ENCODE assay signal across 34 cellular contexts in the genomic region with DNA sequence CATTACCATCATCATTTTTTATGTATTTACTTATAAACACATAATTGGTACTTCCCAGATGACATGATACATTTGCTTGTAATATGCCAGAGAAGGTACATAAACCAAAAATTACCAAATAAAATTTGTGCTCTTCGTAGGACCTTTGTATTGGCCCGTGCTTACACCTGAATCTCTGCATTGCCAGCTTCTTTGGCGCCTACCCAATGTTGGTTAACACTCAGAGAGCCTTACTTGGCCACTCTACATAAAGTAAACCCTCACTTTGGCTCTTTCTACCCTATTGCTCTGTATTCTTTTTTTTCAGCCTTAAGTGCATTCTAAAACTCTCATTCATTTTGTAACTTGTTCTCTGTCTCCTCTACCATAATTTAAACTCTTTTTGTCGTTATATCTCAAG.
"Had no signal": no experiment of that assay in that cellular context is flagged by ENCODE, and none has a peak within 500 bp of the region (broad histone marks: within the 10 kb centered on the region; RNA-seq: fewer than 3 reads in every experiment).

No MANE protein-coding gene starts in this region.

- H3K9me3 ChIP-seq: ascending aorta, gastrocnemius medialis had no signal

- H3K27ac Mint-ChIP-seq: activated B cell treated with CpG ODN at 0.5 μM for 24 hours; activated CD4-positive, alpha-beta memory T cell treated with anti-CD3 and anti-CD28 coated beads for 36 hours; activated CD4-positive, alpha-beta T cell treated with anti-CD3 and anti-CD28 coated beads for 36 hours; activated CD4-positive, alpha-beta T cell treated with anti-CD3 and anti-CD28 coated beads, Interleukin-2, amount 10 ng/mL, durations not matched to agents 24 days and 14 days; activated CD8-positive, alpha-beta memory T cell treated with anti-CD3 and anti-CD28 coated beads, Interleukin-2, amount 10 ng/mL, durations not matched to agents 7 days and 5 days; activated CD8-positive, alpha-beta T cell treated with anti-CD3 and anti-CD28 coated beads, Interleukin-2, amount 10 ng/mL, durations not matched to agents 7 days and 5 days; activated naive CD4-positive, alpha-beta T cell treated with anti-CD3 and anti-CD28 coated beads for 36 hours; activated naive CD4-positive, alpha-beta T cell treated with anti-CD3 and anti-CD28 coated beads, Interleukin-2, amount 50 U/mL, for 24 hours; activated naive CD8-positive, alpha-beta T cell treated with anti-CD3 and anti-CD28 coated beads, Interleukin-2, amount 10 ng/mL, durations not matched to agents 7 days and 5 days; activated T-helper 1 cell treated with anti-CD3 and anti-CD28 coated beads, Interleukin-12 subunit alpha, Interleukin-12 subunit beta, Interleukin-2, Interleukin-4 antibody, amounts not matched to agents 30 ng/mL and 10 ng/mL and 1 ng/mL, durations not matched to agents 14 hours and 24 hours and 36 hours; activated T-helper 2 cell treated with anti-CD3 and anti-CD28 coated beads, Interferon-gamma antibody, Interleukin-2, Interleukin-4, amounts not matched to agents 10 μg/mL and 5 μg/mL and 100 μg/mL, durations not matched to agents 14 hours and 24 hours and 36 hours; dendritic cell treated with granulocyte-macrophage colony-stimulating factor and Interleukin-4, amounts not matched to agents 40 ng/mL and 50 ng/mL, for 4 days; T-helper 17 cell; T-helper 2 cell treated with Interferon-gamma antibody and Interleukin-4, amounts not matched to agents 5 μg/mL and 100 μg/mL, for 36 hours had no signal

- H3K9me3 Mint-ChIP-seq: activated B cell treated with CpG ODN at 0.5 μM for 24 hours; activated naive CD4-positive, alpha-beta T cell treated with anti-CD3 and anti-CD28 coated beads, Interleukin-2, amount 50 U/mL, for 24 hours; activated T-helper 2 cell treated with anti-CD3 and anti-CD28 coated beads, Interferon-gamma antibody, Interleukin-2, Interleukin-4, amounts not matched to agents 10 μg/mL and 5 μg/mL and 100 μg/mL, durations not matched to agents 14 hours and 24 hours and 36 hours; dendritic cell treated with granulocyte-macrophage colony-stimulating factor and Interleukin-4, amounts not matched to agents 40 ng/mL and 50 ng/mL, for 4 days had no signal

- H3K4me1 Mint-ChIP-seq: activated B cell treated with CpG ODN at 0.5 μM for 24 hours; activated CD4-positive, alpha-beta T cell treated with anti-CD3 and anti-CD28 coated beads for 36 hours; activated CD4-positive, alpha-beta T cell treated with anti-CD3 and anti-CD28 coated beads, Interleukin-2, amount 10 ng/mL, durations not matched to agents 24 days and 14 days; activated CD8-positive, alpha-beta memory T cell treated with anti-CD3 and anti-CD28 coated beads, Interleukin-2, amount 10 ng/mL, durations not matched to agents 7 days and 5 days; activated naive CD4-positive, alpha-beta T cell treated with anti-CD3 and anti-CD28 coated beads, Interleukin-2, amount 50 U/mL, for 24 hours; activated naive CD8-positive, alpha-beta T cell treated with anti-CD3 and anti-CD28 coated beads, Interleukin-2, amount 10 ng/mL, durations not matched to agents 7 days and 5 days; central memory CD8-positive, alpha-beta T cell; T-helper 17 cell had no signal

- H3K27ac ChIP-seq: ascending aorta, brain microvascular endothelial cell, coronary artery, foreskin keratinocyte, gastrocnemius medialis, heart left ventricle, WERI-Rb-1 had no signal

- ATAC-seq: activated CD4-positive, alpha-beta T cell treated with anti-CD3 and anti-CD28 coated beads for 36 hours; activated CD8-positive, alpha-beta memory T cell treated with anti-CD3 and anti-CD28 coated beads, Interleukin-2, amount 10 ng/mL, durations not matched to agents 7 days and 5 days; activated CD8-positive, alpha-beta T cell treated with anti-CD3 and anti-CD28 coated beads, Interleukin-2, amount 10 ng/mL, durations not matched to agents 7 days and 5 days; esophagus mucosa; foreskin keratinocyte; gastrocnemius medialis; heart left ventricle; T-helper 17 cell had no signal

- H3K27me3 Mint-ChIP-seq: activated B cell treated with CpG ODN at 0.5 μM for 24 hours; activated CD4-positive, alpha-beta memory T cell treated with anti-CD3 and anti-CD28 coated beads for 36 hours; activated CD4-positive, alpha-beta T cell treated with anti-CD3 and anti-CD28 coated beads for 36 hours; activated CD4-positive, alpha-beta T cell treated with anti-CD3 and anti-CD28 coated beads, Interleukin-2, amount 10 ng/mL, durations not matched to agents 24 days and 14 days; activated CD8-positive, alpha-beta memory T cell treated with anti-CD3 and anti-CD28 coated beads, Interleukin-2, amount 10 ng/mL, durations not matched to agents 7 days and 5 days; activated naive CD4-positive, alpha-beta T cell treated with anti-CD3 and anti-CD28 coated beads, Interleukin-2, amount 50 U/mL, for 24 hours; central memory CD8-positive, alpha-beta T cell; dendritic cell treated with granulocyte-macrophage colony-stimulating factor and Interleukin-4, amounts not matched to agents 40 ng/mL and 50 ng/mL, for 4 days; T-helper 17 cell had no signal

- H3K4me1 ChIP-seq: ascending aorta, foreskin keratinocyte, gastrocnemius medialis had no signal

- H3K27me3 ChIP-seq: ascending aorta, brain microvascular endothelial cell, dorsolateral prefrontal cortex, foreskin keratinocyte, gastrocnemius medialis, heart left ventricle had no signal

- DNase-seq: activated B cell treated with CpG ODN at 0.5 μM for 24 hours; activated CD4-positive, alpha-beta memory T cell treated with anti-CD3 and anti-CD28 coated beads for 36 hours; activated CD4-positive, alpha-beta T cell treated with anti-CD3 and anti-CD28 coated beads for 36 hours; activated CD4-positive, alpha-beta T cell treated with anti-CD3 and anti-CD28 coated beads, Interleukin-2, amount 10 ng/mL, durations not matched to agents 24 days and 14 days; activated CD4-positive, CD25-positive, alpha-beta regulatory T cell treated with anti-CD3 and anti-CD28 coated beads, Interleukin-2, amount 50 U/mL, for 72 hours; activated CD8-positive, alpha-beta memory T cell treated with anti-CD3 and anti-CD28 coated beads, Interleukin-2, amount 10 ng/mL, durations not matched to agents 7 days and 5 days; activated CD8-positive, alpha-beta memory T cell treated with anti-CD3 and anti-CD28 coated beads, Interleukin-2, amount 50 U/mL, for 4 hours; activated CD8-positive, alpha-beta T cell treated with anti-CD3 and anti-CD28 coated beads, Interleukin-2, amount 10 ng/mL, durations not matched to agents 7 days and 5 days; activated effector memory CD4-positive, alpha-beta T cell treated with anti-CD3 and anti-CD28 coated beads, Interleukin-2, amount 50 U/mL, for 16 hours; activated naive CD4-positive, alpha-beta T cell treated with anti-CD3 and anti-CD28 coated beads for 36 hours; activated naive CD8-positive, alpha-beta T cell treated with anti-CD3 and anti-CD28 coated beads, Interleukin-2, amount 10 ng/mL, durations not matched to agents 7 days and 5 days; activated T-cell treated with anti-CD3 and anti-CD28 coated beads, Interleukin-2, amount 50 U/mL, for 1 hour; activated T-cell treated with anti-CD3 and anti-CD28 coated beads, Interleukin-2, amount 50 U/mL, for 48 hours; brain microvascular endothelial cell; dorsolateral prefrontal cortex; effector memory CD4-positive, alpha-beta T cell; endodermal cell; foreskin keratinocyte; gastrocnemius medialis; glutamatergic neuron; heart left ventricle; T-helper 1 cell; T-helper 17 cell; T1000; WERI-Rb-1 had no signal

- H3K4me3 Mint-ChIP-seq: activated B cell treated with CpG ODN at 0.5 μM for 24 hours; activated CD4-positive, alpha-beta memory T cell treated with anti-CD3 and anti-CD28 coated beads for 36 hours; activated CD4-positive, alpha-beta T cell treated with anti-CD3 and anti-CD28 coated beads for 36 hours; activated CD4-positive, alpha-beta T cell treated with anti-CD3 and anti-CD28 coated beads, Interleukin-2, amount 10 ng/mL, durations not matched to agents 24 days and 14 days; activated CD8-positive, alpha-beta memory T cell treated with anti-CD3 and anti-CD28 coated beads, Interleukin-2, amount 10 ng/mL, durations not matched to agents 7 days and 5 days; activated CD8-positive, alpha-beta T cell treated with anti-CD3 and anti-CD28 coated beads, Interleukin-2, amount 10 ng/mL, durations not matched to agents 7 days and 5 days; activated naive CD4-positive, alpha-beta T cell treated with anti-CD3 and anti-CD28 coated beads for 36 hours; activated naive CD4-positive, alpha-beta T cell treated with anti-CD3 and anti-CD28 coated beads, Interleukin-2, amount 50 U/mL, for 24 hours; activated naive CD8-positive, alpha-beta T cell treated with anti-CD3 and anti-CD28 coated beads, Interleukin-2, amount 10 ng/mL, durations not matched to agents 7 days and 5 days; activated T-helper 1 cell treated with anti-CD3 and anti-CD28 coated beads, Interleukin-12 subunit alpha, Interleukin-12 subunit beta, Interleukin-2, Interleukin-4 antibody, amounts not matched to agents 30 ng/mL and 10 ng/mL and 1 ng/mL, durations not matched to agents 14 hours and 24 hours and 36 hours; central memory CD8-positive, alpha-beta T cell; dendritic cell treated with granulocyte-macrophage colony-stimulating factor and Interleukin-4, amounts not matched to agents 40 ng/mL and 50 ng/mL, for 4 days; endodermal cell; T-helper 17 cell; T-helper 2 cell treated with Interferon-gamma antibody and Interleukin-4, amounts not matched to agents 5 μg/mL and 100 μg/mL, for 36 hours had no signal

- H3K36me3 Mint-ChIP-seq: activated CD4-positive, alpha-beta memory T cell treated with anti-CD3 and anti-CD28 coated beads for 36 hours; activated CD8-positive, alpha-beta memory T cell treated with anti-CD3 and anti-CD28 coated beads, Interleukin-2, amount 10 ng/mL, durations not matched to agents 7 days and 5 days; activated naive CD4-positive, alpha-beta T cell treated with anti-CD3 and anti-CD28 coated beads, Interleukin-2, amount 50 U/mL, for 24 hours; activated naive CD8-positive, alpha-beta T cell treated with anti-CD3 and anti-CD28 coated beads, Interleukin-2, amount 10 ng/mL, durations not matched to agents 7 days and 5 days had no signal

- H3K36me3 ChIP-seq: ascending aorta, brain microvascular endothelial cell, gastrocnemius medialis, heart left ventricle, WERI-Rb-1 had no signal

- H3K4me3 ChIP-seq: ascending aorta, coronary artery, dorsolateral prefrontal cortex, gastrocnemius medialis, heart left ventricle had no signal
